Comparison of ENCODE assay signal across 22 cellular contexts in genomic region chr11:47966621-47967020, GRCh38.
"Had no signal": no experiment of that assay in that cellular context is flagged by ENCODE, and none has a peak within 500 bp of the region (broad histone marks: within the 10 kb centered on the region; RNA-seq: fewer than 3 reads in every experiment).

No MANE protein-coding gene starts in this region.

- H3K4me3 ChIP-seq: dorsolateral prefrontal cortex, gastroesophageal sphincter, heart right ventricle, pancreas, smooth muscle cell, stomach, tibial artery had no signal

- H3K4me1 ChIP-seq: gastroesophageal sphincter, heart right ventricle, pancreas, stomach had no signal

- H3K27ac ChIP-seq: dorsolateral prefrontal cortex, gastroesophageal sphincter, heart right ventricle, pancreas, stomach, tibial artery had no signal

- DNase-seq: central memory CD4-positive, alpha-beta T cell; dorsolateral prefrontal cortex; effector CD4-positive, alpha-beta T cell; foreskin fibroblast; glutamatergic neuron; heart right ventricle; hippocampal formation; immature natural killer cell; islet precursor cell; natural killer cell; occipital lobe; pancreas; stimulated activated CD4-positive, alpha-beta T cell treated with anti-CD3 and anti-CD28 coated beads, Interleukin-12 subunit alpha, Interleukin-12 subunit beta, amount 100 ng/mL, for 4 hours; stimulated activated CD4-positive, alpha-beta T cell treated with anti-CD3 and anti-CD28 coated beads, Interleukin-1b, Interleukin-23, amount 100 ng/mL, for 48 hours; stimulated activated CD4-positive, alpha-beta T cell treated with anti-CD3 and anti-CD28 coated beads, Interleukin-4, amount 100 ng/mL, for 1 hour; stimulated activated CD8-positive, alpha-beta memory T cell treated with anti-CD3 and anti-CD28 coated beads, Interleukin-4, amount 100 ng/mL, for 48 hours; stimulated activated naive CD4-positive, alpha-beta T cell treated with Interleukin-2 at 50 U/mL for 16 hours; stomach; tibial artery had no signal

- H3K9me3 ChIP-seq: gastroesophageal sphincter, heart right ventricle, pancreas, stomach, tibial artery had no signal

- ATAC-seq: gastroesophageal sphincter, heart right ventricle, natural killer cell, pancreas, sciatic nerve had no signal

- H3K27me3 ChIP-seq: dorsolateral prefrontal cortex, gastroesophageal sphincter, heart right ventricle, pancreas, stomach, tibial artery had no signal

- H3K36me3 ChIP-seq: gastroesophageal sphincter, heart right ventricle, pancreas, stomach, tibial artery had no signal
